Comparison of ENCODE assay signal across 19 cellular contexts in genomic region chr12:32596031-32596430, GRCh38.
"Had no signal": no experiment of that assay in that cellular context is flagged by ENCODE, and none has a peak within 500 bp of the region (broad histone marks: within the 10 kb centered on the region; RNA-seq: fewer than 3 reads in every experiment).

No MANE protein-coding gene starts in this region.

- H3K4me2 ChIP-seq: SK-N-SH had no signal

- H3K9me3 ChIP-seq: SK-N-SH had no signal

- DNase-seq: KBM-7, NCI-H1092, NCI-H1105 treated with DMSO at 0.1 percent for 48 hours, NCI-H1417 treated with DMSO at 0.1 percent for 48 hours, NCI-H146, NCI-H1694 treated with DMSO at 0.1 percent for 48 hours, NCI-H1930, NCI-H2081 treated with DMSO at 0.1 percent for 48 hours, NCI-H2171, NCI-H226, NCI-H446, NCI-H510A, NCI-H524 treated with DMSO at 0.1 percent for 48 hours, NCI-H69, NCI-H774, RPMI8226, SHP77, SK-N-SH, SW 1271 had no signal

- H3K9ac ChIP-seq: SK-N-SH had no signal
